10 cellular contexts compared by ENCODE assay signal in genomic region chr18:22493255-22493654, GRCh38.
"Had no signal": no experiment of that assay in that cellular context is flagged by ENCODE, and none has a peak within 500 bp of the region (broad histone marks: within the 10 kb centered on the region; RNA-seq: fewer than 3 reads in every experiment).

No MANE protein-coding gene starts in this region.

- H3K9me3 ChIP-seq: ovary, stomach, thoracic aorta had no signal

- H3K27ac ChIP-seq: ovary, stomach had no signal

- H3K27me3 ChIP-seq: ovary, stomach had no signal

- DNase-seq: activated CD4-positive, alpha-beta T cell treated with anti-CD3 and anti-CD28 coated beads, Interleukin-2, amount 50 U/mL, for 4 hours; activated effector memory CD4-positive, alpha-beta T cell treated with Interleukin-2 at 50 U/mL for 16 hours; activated T-cell treated with anti-CD3 and anti-CD28 coated beads, Interleukin-2, amount 50 U/mL, for 1 hour; effector memory CD8-positive, alpha-beta T cell; hypothalamus; ovary; stimulated activated CD4-positive, alpha-beta T cell treated with anti-CD3 and anti-CD28 coated beads, Interleukin-4, amount 100 ng/mL, for 4 hours; stomach had no signal

- H3K36me3 ChIP-seq: ovary, stomach, thoracic aorta had no signal

- ATAC-seq: activated CD4-positive, CD25-positive, alpha-beta regulatory T cell treated with anti-CD3 and anti-CD28 coated beads, Interleukin-2, amount 50 U/mL, for 24 hours; effector memory CD8-positive, alpha-beta T cell had no signal

- H3K4me3 ChIP-seq: ovary, stomach, thoracic aorta had no signal
